ENCODE assay signal across 14 cellular contexts in genomic region chr4:2673157-2673556, GRCh38.
A peak's percentile ranks its signal among the peaks of the same experiment; 100 is the strongest.
DNase-seq lines count a peak whose midpoint lies in the region; TF ChIP-seq lines count a peak whose summit lies in the region.
"Had no signal": no experiment of that assay in that cellular context is flagged by ENCODE, and none has a peak within 500 bp of the region (broad histone marks: within the 10 kb centered on the region; RNA-seq: fewer than 3 reads in every experiment).

No MANE protein-coding gene starts in this region.

- no peaks in the 10 kb centered on the region for H3K27me3 Mint-ChIP-seq in osteocyte (ENCODE audit: unreplicated experiment)
- H3K27me3 Mint-ChIP-seq: naive B cell had no signal

- H3K79me2 ChIP-seq in MM.1S (ENCODE audit: low read length): peaks cover 13% of the 10 kb centered on the region

- no peak overlapping the region for H3K27ac ChIP-seq in MM.1S (ENCODE audit: low read length)
- H3K27ac ChIP-seq: stomach had no signal

- H3K4me1 Mint-ChIP-seq in osteocyte (ENCODE audit: unreplicated experiment): peaks cover 21% of the 10 kb centered on the region

- no peak for DNase-seq in GM06990 (ENCODE audit: extremely low read depth, insufficient read length)
- DNase-seq in MM.1S: no peak
- peak; percentile 40 for DNase-seq in choroid plexus epithelial cell (ENCODE audit: low read depth)
- DNase-seq in osteocyte (ENCODE audit: extremely low spot score, unreplicated experiment): no peak
- DNase-seq in NK-92 (lab: John Stamatoyannopoulos, UW; ENCODE audit: unreplicated experiment): no peak
- no peak for DNase-seq in stimulated activated CD4-positive, alpha-beta T cell treated with anti-CD3 and anti-CD28 coated beads, Interleukin-2, amount 100 ng/mL, for 24 hours
- DNase-seq in mesenteric fat pad (ENCODE audit: low spot score): no peak
- no peak for DNase-seq in activated CD4-positive, CD25-positive, alpha-beta regulatory T cell (lab: John Stamatoyannopoulos, UW)
- DNase-seq: activated naive CD4-positive, alpha-beta T cell treated with anti-CD3 and anti-CD28 coated beads for 36 hours; DMS79; effector CD4-positive, alpha-beta T cell; naive B cell; NCI-H1694; stomach had no signal

- no peaks in the 10 kb centered on the region for H3K4me1 ChIP-seq in MM.1S (ENCODE audit: low read length)

- no peak overlapping the region for H3K27ac Mint-ChIP-seq in osteocyte (ENCODE audit: unreplicated experiment)
- H3K27ac Mint-ChIP-seq: activated naive CD4-positive, alpha-beta T cell treated with anti-CD3 and anti-CD28 coated beads for 36 hours had no signal

- H3K9ac ChIP-seq in MM.1S (ENCODE audit: low read length): no peak overlapping the region

- H2AFZ ChIP-seq in MM.1S (ENCODE audit: low read length): no peak overlapping the region

- H3F3A ChIP-seq in MM.1S (ENCODE audit: insufficient read depth, low read length): no peaks in the 10 kb centered on the region

- H3K27me3 ChIP-seq in GM06990 (replicated peaks; ENCODE audit: control insufficient read depth, insufficient read depth, low read length) (no peaks in the 10 kb centered on the region), MM.1S (replicated peaks; ENCODE audit: insufficient read depth, low read length) (no peaks in the 10 kb centered on the region)
- H3K27me3 ChIP-seq: stomach had no signal

- no peak overlapping the region for H3K4me3 Mint-ChIP-seq in osteocyte (ENCODE audit: unreplicated experiment)
- H3K4me3 Mint-ChIP-seq: activated naive CD4-positive, alpha-beta T cell treated with anti-CD3 and anti-CD28 coated beads for 36 hours; naive B cell had no signal

- peaks cover 51% of the 10 kb centered on the region for H3K36me3 Mint-ChIP-seq in osteocyte (ENCODE audit: unreplicated experiment)

- no peak overlapping the region for H3K4me2 ChIP-seq in MM.1S (ENCODE audit: low read depth, low read length)

- no peaks in the 10 kb centered on the region for H3K9me3 ChIP-seq in MM.1S (replicated peaks; ENCODE audit: insufficient read depth, low read length)
- H3K9me3 ChIP-seq: stomach had no signal

- H3K36me3 ChIP-seq in GM06990 (ENCODE audit: control insufficient read depth, insufficient read depth, low read length) (peaks cover 24% of the 10 kb centered on the region), MM.1S (replicated peaks; ENCODE audit: insufficient read depth, low read length) (0 out of 2 replicates have a peak, but pooled peaks cover 4% of the 10 kb centered on the region)

- peaks cover 5% of the 10 kb centered on the region for H3K9me3 Mint-ChIP-seq in osteocyte (ENCODE audit: unreplicated experiment)
- H3K9me3 Mint-ChIP-seq: activated naive CD4-positive, alpha-beta T cell treated with anti-CD3 and anti-CD28 coated beads for 36 hours had no signal

- no peak overlapping the region for H3K4me3 ChIP-seq in GM06990 (replicated peaks; ENCODE audit: low read depth, low read length)
- no peak overlapping the region for H3K4me3 ChIP-seq in MM.1S (ENCODE audit: low read length)
- no peak overlapping the region for H3K4me3 ChIP-seq in choroid plexus epithelial cell (ENCODE audit: low read depth, low read length)
- H3K4me3 ChIP-seq: stomach had no signal

- no peaks in the 10 kb centered on the region for H3K9me2 ChIP-seq in MM.1S (replicated peaks; ENCODE audit: insufficient read depth, low read length)

- H4K20me1 ChIP-seq in MM.1S (ENCODE audit: insufficient read depth, low read length): no peaks in the 10 kb centered on the region

- peak; percentile 31 for TF ChIP-seq CTCF in GM06990 (IDR thresholded peaks at IDR 0.05; ENCODE audit: insufficient read depth, low read length, poor library complexity, severe bottlenecking)
- TF ChIP-seq CTCF in MM.1S (IDR thresholded peaks at IDR 0.05; ENCODE audit: low read length): peak; percentile 27
- TF ChIP-seq CTCF in choroid plexus epithelial cell (conservative IDR thresholded peaks at IDR 0.05; ENCODE audit: low read depth, low read length): peak; percentile 56
- TF ChIP-seq CTCF in osteocyte (IDR thresholded peaks at IDR 0.05): peak; percentile 41
